ENCODE assay signal across 1 cellular context in the genomic region with DNA sequence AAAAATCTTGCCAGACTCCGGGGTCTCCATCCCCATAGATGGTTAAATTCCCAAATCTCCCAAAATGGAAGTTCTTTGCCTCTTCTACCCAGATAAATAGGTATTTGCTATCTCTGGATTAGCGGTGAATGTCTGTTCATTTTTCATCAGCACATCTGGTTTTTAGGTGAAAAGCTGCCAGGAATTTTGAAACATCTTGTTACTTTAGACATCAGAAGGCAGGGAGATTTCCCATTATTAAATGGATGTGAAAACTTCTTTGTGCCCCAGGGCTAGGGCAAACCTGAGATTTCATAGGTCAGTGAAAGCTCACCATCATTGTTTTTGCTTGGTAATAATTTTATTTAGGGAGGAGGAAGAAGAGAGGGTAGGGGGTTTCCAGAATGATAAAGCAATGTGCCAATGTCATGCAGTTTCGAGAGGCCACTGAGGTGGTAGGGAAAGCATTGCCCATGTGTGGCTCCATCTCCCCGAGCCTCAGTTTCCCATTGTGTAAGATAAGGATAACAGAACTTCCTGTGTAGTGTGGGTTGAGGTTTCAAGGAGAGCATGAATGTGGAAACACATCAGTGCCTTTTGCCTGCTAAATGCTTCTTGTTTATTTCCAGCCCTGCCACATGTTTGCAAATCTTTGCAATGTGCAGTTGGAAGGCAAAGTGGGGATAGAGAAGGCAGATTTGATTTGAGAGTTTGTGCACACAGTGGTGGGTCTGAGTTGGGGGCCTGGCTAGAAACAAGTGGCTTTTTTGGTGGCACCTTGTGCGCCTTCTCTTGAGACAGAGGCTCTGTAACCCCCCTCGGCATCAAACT.
TF ChIP-seq lines count a peak whose summit lies in the region.

No MANE protein-coding gene starts in this region.

TF ChIP-seq in GM23338, 12 proteins besides CTCF, POLR2A, EP300 and RAD21 (continued from another document):
- TF ChIP-seq, protein P1, sequence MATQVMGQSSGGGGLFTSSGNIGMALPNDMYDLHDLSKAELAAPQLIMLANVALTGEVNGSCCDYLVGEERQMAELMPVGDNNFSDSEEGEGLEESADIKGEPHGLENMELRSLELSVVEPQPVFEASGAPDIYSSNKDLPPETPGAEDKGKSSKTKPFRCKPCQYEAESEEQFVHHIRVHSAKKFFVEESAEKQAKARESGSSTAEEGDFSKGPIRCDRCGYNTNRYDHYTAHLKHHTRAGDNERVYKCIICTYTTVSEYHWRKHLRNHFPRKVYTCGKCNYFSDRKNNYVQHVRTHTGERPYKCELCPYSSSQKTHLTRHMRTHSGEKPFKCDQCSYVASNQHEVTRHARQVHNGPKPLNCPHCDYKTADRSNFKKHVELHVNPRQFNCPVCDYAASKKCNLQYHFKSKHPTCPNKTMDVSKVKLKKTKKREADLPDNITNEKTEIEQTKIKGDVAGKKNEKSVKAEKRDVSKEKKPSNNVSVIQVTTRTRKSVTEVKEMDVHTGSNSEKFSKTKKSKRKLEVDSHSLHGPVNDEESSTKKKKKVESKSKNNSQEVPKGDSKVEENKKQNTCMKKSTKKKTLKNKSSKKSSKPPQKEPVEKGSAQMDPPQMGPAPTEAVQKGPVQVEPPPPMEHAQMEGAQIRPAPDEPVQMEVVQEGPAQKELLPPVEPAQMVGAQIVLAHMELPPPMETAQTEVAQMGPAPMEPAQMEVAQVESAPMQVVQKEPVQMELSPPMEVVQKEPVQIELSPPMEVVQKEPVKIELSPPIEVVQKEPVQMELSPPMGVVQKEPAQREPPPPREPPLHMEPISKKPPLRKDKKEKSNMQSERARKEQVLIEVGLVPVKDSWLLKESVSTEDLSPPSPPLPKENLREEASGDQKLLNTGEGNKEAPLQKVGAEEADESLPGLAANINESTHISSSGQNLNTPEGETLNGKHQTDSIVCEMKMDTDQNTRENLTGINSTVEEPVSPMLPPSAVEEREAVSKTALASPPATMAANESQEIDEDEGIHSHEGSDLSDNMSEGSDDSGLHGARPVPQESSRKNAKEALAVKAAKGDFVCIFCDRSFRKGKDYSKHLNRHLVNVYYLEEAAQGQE (IDR thresholded peaks at IDR 0.05; ENCODE audit: unreplicated experiment) = no peak
- no peak for TF ChIP-seq ZNF114 (CRISPR knock-in tag; IDR thresholded peaks at IDR 0.05)
- TF ChIP-seq EZH2phosphoT487 (IDR thresholded peaks at IDR 0.05; ENCODE audit: unreplicated experiment) = no peak
